ENCODE assay signal across 8 cellular contexts in genomic region chr19:46115396-46116109, GRCh38. TPM values are rescaled to one million over a fixed set of nuclear protein-coding genes. Genes with fewer than 3 reads are reported as not detected.
DNase-seq lines count a peak whose midpoint lies in the region; ATAC-seq, FAIRE-seq and TF ChIP-seq lines count a peak whose summit lies in the region.

No MANE protein-coding gene starts in this region.

- ATAC-seq in GM19372 (IDR thresholded peaks at IDR 0.05; ENCODE audit: low read depth, unreplicated experiment) (peak; percentile 65), K562 (no peak), HG03457 (IDR thresholded peaks at IDR 0.05; ENCODE audit: unreplicated experiment) (no peak), HG02759 (IDR thresholded peaks at IDR 0.05; ENCODE audit: unreplicated experiment) (no peak)

- no peak for TF ChIP-seq CTCF in NB4 (IDR thresholded peaks at IDR 0.05; ENCODE audit: low read depth, low read length)
- no peak for TF ChIP-seq CTCF in K562 (IDR thresholded peaks at IDR 0.05 in 2 of 3, conservative IDR thresholded peaks at IDR 0.05 in 1 of 3; ENCODE audit: insufficient read depth in 2 of 3, low read depth in 1 of 3, low read length in 3 of 3)

- H3K9ac ChIP-seq in K562 (ENCODE audit: insufficient read depth in 1 of 2, low read depth in 2 of 2, low read length in 2 of 2) = no peak overlapping the region

- H3K4me1 ChIP-seq in K562 (replicated peaks in 1 of 2; ENCODE audit: control insufficient read depth in 2 of 2, insufficient read depth in 2 of 2, low read length in 2 of 2) = no peaks in the 10 kb centered on the region
- no peaks in the 10 kb centered on the region for H3K4me1 ChIP-seq in CD4-positive, alpha-beta memory T cell (ENCODE audit: insufficient read depth, low read length)

- intact Hi-C loops in K562 (cut with micrococcal nuclease) = no loop called here
- intact Hi-C loops in CD4-positive, alpha-beta memory T cell (cut with micrococcal nuclease) = no loop called here

- H3K27ac ChIP-seq in K562 (ENCODE audit: extremely low read depth, low read depth, low read length) = no peak overlapping the region
- no peak overlapping the region for H3K27ac ChIP-seq in CD4-positive, alpha-beta memory T cell (ENCODE audit: low read depth, low read length)

- H3K36me3 Mint-ChIP-seq in CD4-positive, alpha-beta memory T cell = no peaks in the 10 kb centered on the region

- in situ Hi-C loops in K562 (cut with MboI) = no loop called here

- H4K20me1 ChIP-seq in K562 (replicated peaks; ENCODE audit: control insufficient read depth, insufficient read depth, low read length) = no peaks in the 10 kb centered on the region

- peaks cover 0 to 5% of the 10 kb centered on the region in 2 experiments; a peak in 1 of 5 replicates for H3K27me3 ChIP-seq in K562 (ENCODE audit: control insufficient read depth in 2 of 2, insufficient read depth in 2 of 2, low read length in 2 of 2)
- H3K27me3 ChIP-seq in CD4-positive, alpha-beta memory T cell (ENCODE audit: insufficient read depth, low read length) = no peaks in the 10 kb centered on the region

- under 1% methylated on average over 9 of the region's 9 CpGs for WGBS in K562 (ENCODE audit: insufficient coverage, low coverage, missing lambda C conversion rate)

- no peak overlapping the region for H3K4me2 ChIP-seq in K562 (ENCODE audit: insufficient read depth, low read length)

- POLR2A ChIA-PET in K562 (lab: Yijun Ruan, JAX) = no interaction called here
- POLR2A ChIA-PET in CD4-positive, alpha-beta memory T cell (lab: Charles Lee; ENCODE audit: partially characterized antibody) = no interaction called here

- H3K36me3 ChIP-seq in K562 (ENCODE audit: control insufficient read depth, insufficient read depth, low read length) = no peaks in the 10 kb centered on the region
- H3K36me3 ChIP-seq in CD4-positive, alpha-beta memory T cell (ENCODE audit: insufficient read depth, low read length) = no peaks in the 10 kb centered on the region

- H3K9me1 ChIP-seq in K562 (ENCODE audit: control insufficient read depth, insufficient read depth, low read length) = no peaks in the 10 kb centered on the region

- TF ChIP-seq EP300 in K562 (IDR thresholded peaks at IDR 0.05; ENCODE audit: low read length) = no peak

- no peak for FAIRE-seq in K562 (lab: Jason Lieb, UNC)

- H3K4me3 ChIP-seq in NB4 (ENCODE audit: low read depth, low read length) = no peak overlapping the region
- no peak overlapping the region for H3K4me3 ChIP-seq in K562
- H3K4me3 ChIP-seq in CD4-positive, alpha-beta memory T cell (ENCODE audit: low read length in 2 of 2) = no peak overlapping the region

- H3K79me2 ChIP-seq in K562 (ENCODE audit: control insufficient read depth, insufficient read depth, low read length) = no peaks in the 10 kb centered on the region

- no peak for TF ChIP-seq RAD21 in K562 (CRISPR knock-in tag; conservative IDR thresholded peaks at IDR 0.05 in 1 of 2, IDR thresholded peaks at IDR 0.05 in 1 of 2)

- CTCF ChIA-PET in K562 (lab: Yijun Ruan, JAX; ENCODE audit: low intra/inter-chr PET ratio) = no interaction called here
- CTCF ChIA-PET in CD4-positive, alpha-beta memory T cell (lab: Charles Lee; ENCODE audit: partially characterized antibody) = no interaction called here

- peaks cover 25 to 45% of the 10 kb centered on the region in 2 donors for H3K27me3 Mint-ChIP-seq in CD4-positive, alpha-beta memory T cell

- H3K27ac Mint-ChIP-seq in CD4-positive, alpha-beta memory T cell = no peak overlapping the region

- peak; percentile 43 for DNase-seq in NB4 (ENCODE audit: low read depth)
- DNase-seq in K562 (ENCODE audit: extremely low read depth in 1 of 4, low spot score in 3 of 4) = no peak
- peak; percentile 10 to 53 for DNase-seq in stimulated activated CD4-positive, alpha-beta T cell treated with anti-CD3 and anti-CD28 coated beads, Interleukin-12 subunit alpha, Interleukin-12 subunit beta, amount 100 ng/mL, for 24 hours (ENCODE audit: low read depth in 2 of 2)
- DNase-seq in D341Med (ENCODE audit: low spot score) = no peak
- no peak for DNase-seq in CD4-positive, alpha-beta memory T cell

- peaks cover 0 to 3% (median 0%) of the 10 kb centered on the region in 8 donors for H3K9me3 Mint-ChIP-seq in CD4-positive, alpha-beta memory T cell

- no peak overlapping the region for H2AFZ ChIP-seq in K562 (ENCODE audit: low read depth, low read length)

- H3K4me3 Mint-ChIP-seq in CD4-positive, alpha-beta memory T cell = no peak overlapping the region

- no peaks in the 10 kb centered on the region for H3K9me3 ChIP-seq in K562 (replicated peaks; ENCODE audit: control insufficient read depth, insufficient read depth, low read depth, low read length)
- H3K9me3 ChIP-seq in CD4-positive, alpha-beta memory T cell (ENCODE audit: control insufficient read depth in 1 of 2, low read length in 2 of 2) = no peaks in the 10 kb centered on the region

- no peaks in the 10 kb centered on the region for H3K4me1 Mint-ChIP-seq in CD4-positive, alpha-beta memory T cell

- no TSS peak for BruUV-seq in K562 (replicated peaks; lab: Mats Ljungman, UMichigan)

- TF ChIP-seq POLR2A in NB4 (IDR thresholded peaks at IDR 0.05; ENCODE audit: extremely low read depth, insufficient read length) (no peak), K562 (conservative IDR thresholded peaks at IDR 0.05) (no peak)

TF ChIP-seq in K562, 482 proteins besides CTCF, POLR2A, EP300 and RAD21:
- TF ChIP-seq FOSL1 (tag; conservative IDR thresholded peaks at IDR 0.05) = 0 out of 2 replicates have a peak, but pooled peaks have one; percentile 18
- 0 out of 2 replicates have a peak, but pooled peaks have one; percentile 18 for TF ChIP-seq JUND (IDR thresholded peaks at IDR 0.05; ENCODE audit: borderline replicate concordance, low read depth, low read length)
- TF ChIP-seq JUND (tag; IDR thresholded peaks at IDR 0.05; ENCODE audit: borderline replicate concordance, low read depth, low read length) = no peak
- no peak for TF ChIP-seq CHAMP1 (IDR thresholded peaks at IDR 0.05)
TF ChIP-seq in K562: peak in this region for 2.

RNA-seq across cellular contexts. Expression of gene IGFL3, which starts 8.9 kb away (rescaled TPM):
- total RNA-seq in K562 (2011; cell fraction: chromatin; rRNA removed; ENCODE audit: low replicate concordance) = not detected in 2 replicates
- not detected in 2 replicates for total RNA-seq in K562 (2011; cell fraction: nucleolus; rRNA removed)
- total RNA-seq in K562 (2011; cell fraction: nucleoplasm; rRNA removed) = not detected in 2 replicates
- total RNA-seq in K562 (2014; rRNA removed) (not detected in 2 replicates), K562 (2014; rRNA removed; fragmentation: Illumina TruSeq; extraction: Trizol) (not detected in 2 replicates), K562 (2015; rRNA removed; fragmentation: Illumina TruSeq; extraction: Trizol) (not detected in 2 replicates), K562 (2021) (not detected in 2 replicates)
- polyA plus RNA-seq in K562 (2011; rRNA removed) (not detected in 2 replicates), K562 (2014; fragmentation: Illumina TruSeq; extraction: Trizol) (not detected in 2 replicates), K562 (2014; fragmentation: Nextera tagmentation; extraction: Ambion mirVana) (not detected), K562 (2014; rRNA removed) (not detected in 2 replicates)
- polyA plus RNA-seq in K562 (2011; cell fraction: cytosol; rRNA removed) = not detected in 2 replicates
- not detected in 2 replicates for polyA plus RNA-seq in K562 (2011; cell fraction: nucleus; rRNA removed)
- not detected in 2 replicates for polyA plus RNA-seq in K562 (2012)
- polyA minus RNA-seq in K562 (2011; rRNA and poly(A)+ RNA removed) = not detected in 2 replicates
- not detected in 2 replicates for polyA minus RNA-seq in K562 (2011; cell fraction: cytosol; rRNA and poly(A)+ RNA removed)
- polyA minus RNA-seq in K562 (2011; cell fraction: nucleus; rRNA and poly(A)+ RNA removed) = not detected in 2 replicates
- not detected for total RNA-seq in CD4-positive, alpha-beta memory T cell
- polyA plus RNA-seq in CD4-positive, alpha-beta memory T cell = not detected

RNA-seq across cellular contexts. Expression of gene IGFL2, which starts 32.5 kb away (rescaled TPM):
- total RNA-seq in K562 (2011; cell fraction: chromatin; rRNA removed; ENCODE audit: low replicate concordance) = not detected in 2 replicates
- not detected in 2 replicates for total RNA-seq in K562 (2011; cell fraction: nucleolus; rRNA removed)
- total RNA-seq in K562 (2011; cell fraction: nucleoplasm; rRNA removed) = not detected in 2 replicates
- total RNA-seq in K562 (2014; rRNA removed) (0.57 and 0.68 TPM in 2 replicates), K562 (2014; rRNA removed; fragmentation: Illumina TruSeq; extraction: Trizol) (0.55 TPM in 1 of 2 replicates, not detected in the other), K562 (2015; rRNA removed; fragmentation: Illumina TruSeq; extraction: Trizol) (1.7 and 2.6 TPM in 2 replicates), K562 (2021) (0.47 and 0.75 TPM in 2 replicates)
- polyA plus RNA-seq in K562 (2011; rRNA removed) (0.72 TPM in 1 of 2 replicates, not detected in the other), K562 (2014; fragmentation: Illumina TruSeq; extraction: Trizol) (0.61 and 0.79 TPM in 2 replicates), K562 (2014; fragmentation: Nextera tagmentation; extraction: Ambion mirVana) (under 1 TPM; 0.42 to 0.77 TPM), K562 (2014; rRNA removed) (0.36 TPM in 1 of 2 replicates, not detected in the other)
- polyA plus RNA-seq in K562 (2011; cell fraction: cytosol; rRNA removed) = 0.90 TPM in 1 of 2 replicates, not detected in the other
- polyA plus RNA-seq in K562 (2011; cell fraction: nucleus; rRNA removed) = 0.22 TPM in 1 of 2 replicates, not detected in the other
- polyA plus RNA-seq in K562 (2012) = 2.2 and 5.4 TPM in 2 replicates
- not detected in 2 replicates for polyA minus RNA-seq in K562 (2011; rRNA and poly(A)+ RNA removed)
- polyA minus RNA-seq in K562 (2011; cell fraction: cytosol; rRNA and poly(A)+ RNA removed) = not detected in 2 replicates
- polyA minus RNA-seq in K562 (2011; cell fraction: nucleus; rRNA and poly(A)+ RNA removed) = not detected in 2 replicates
- total RNA-seq in CD4-positive, alpha-beta memory T cell = under 1 TPM in 1 of 2 experiments, not detected in 1; 0.47 TPM
- under 1 TPM in 1 of 2 donors, not detected in 1; 0.28 TPM for polyA plus RNA-seq in CD4-positive, alpha-beta memory T cell

Comparison
In these comparisons a context has a peak if more than half of its experiments do, and no peak if none do; other contexts are left out.
1. DNase-seq: peak in NB4 (single experiment) and stimulated activated CD4-positive, alpha-beta T cell treated with anti-CD3 and anti-CD28 coated beads, Interleukin-12 subunit alpha, Interleukin-12 subunit beta, amount 100 ng/mL, for 24 hours (2 of 2); none in K562 (0 of 4), D341Med (single experiment) and CD4-positive, alpha-beta memory T cell (0 of 5).